Comparison of ENCODE assay signal across 8 cellular contexts in the genomic region with DNA sequence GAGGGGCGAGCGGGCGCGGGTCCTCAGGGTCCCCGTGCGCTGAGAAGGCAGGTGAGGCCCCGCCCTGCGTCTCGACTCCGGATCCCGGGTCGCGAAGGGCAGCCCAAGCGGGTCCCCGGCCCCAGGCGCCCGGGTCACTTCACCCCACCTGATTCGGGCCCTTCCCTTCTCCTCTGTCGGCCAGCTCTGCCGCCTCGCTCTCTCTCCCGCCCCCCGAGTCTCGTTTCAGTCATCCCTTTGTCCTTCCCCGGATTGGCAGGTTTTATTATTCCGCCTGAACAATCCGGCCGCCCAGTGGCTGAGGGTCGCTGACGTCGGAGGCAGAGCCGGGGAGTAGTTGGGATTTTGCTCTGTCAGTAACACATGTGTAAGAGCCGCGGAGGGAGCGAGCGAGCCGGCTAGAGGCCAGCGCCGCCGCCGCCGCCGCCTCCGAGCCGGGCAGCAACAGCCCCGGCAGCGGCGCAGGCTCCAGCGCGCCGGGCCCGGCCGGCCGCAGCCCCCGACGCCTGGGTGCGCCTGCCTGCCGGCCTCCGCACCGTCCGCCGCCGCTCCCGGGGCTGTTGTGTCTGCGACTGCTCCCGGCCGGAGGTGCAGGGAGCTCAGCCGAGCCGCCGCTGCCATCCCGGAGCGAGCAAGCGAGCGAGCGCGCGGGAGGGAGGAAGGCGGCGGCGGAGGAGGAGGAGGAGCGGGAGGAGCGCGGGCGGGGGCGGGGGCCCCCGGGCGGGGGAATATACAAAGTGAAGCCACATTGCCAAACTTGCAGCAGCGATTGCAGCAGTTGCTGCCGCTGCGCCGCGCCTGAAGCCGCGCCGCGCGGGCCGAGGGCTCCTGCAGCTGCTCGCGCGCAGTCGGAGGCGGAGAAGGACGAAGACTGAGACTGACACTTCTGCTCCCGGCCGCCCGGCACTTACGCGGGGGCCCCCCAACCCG. TPM values are rescaled to one million over a fixed set of nuclear protein-coding genes. Genes with fewer than 3 reads are reported as not detected.
DNase-seq lines count a peak whose midpoint lies in the region; ATAC-seq and TF ChIP-seq lines count a peak whose summit lies in the region.

A gene with protein sequence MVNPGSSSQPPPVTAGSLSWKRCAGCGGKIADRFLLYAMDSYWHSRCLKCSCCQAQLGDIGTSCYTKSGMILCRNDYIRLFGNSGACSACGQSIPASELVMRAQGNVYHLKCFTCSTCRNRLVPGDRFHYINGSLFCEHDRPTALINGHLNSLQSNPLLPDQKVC (plus strand): TSS at position 760 of the 930 bp plus-strand sequence. CDS start 3,136 bp downstream, outside the sequence.

- H3K36me3 ChIP-seq in PC-3 (ENCODE audit: low read depth, low read length) (no peaks in the 10 kb centered on the region), mucosa of descending colon (ENCODE audit: low read depth) (no peaks in the 10 kb centered on the region)

- H3K9me3 ChIP-seq in PC-3 (ENCODE audit: low read length) (no peaks in the 10 kb centered on the region), mucosa of descending colon (no peaks in the 10 kb centered on the region)

- CTCF ChIA-PET in PC-3 (lab: Charles Lee), result interaction anchor here (0.6 kb wide), 1 partner anchor 235 kb away, joined by 12 read pairs; no protein-coding TSS in a partner anchor

- no TSS peak for BruUV-seq in PC-3 (replicated peaks; lab: Mats Ljungman, UMichigan)

- H3K4me1 ChIP-seq in PC-3 (ENCODE audit: insufficient read depth, low read length), result peaks cover 25% of the 10 kb centered on the region
- peaks cover 19% of the 10 kb centered on the region for H3K4me1 ChIP-seq in mucosa of descending colon (ENCODE audit: low read depth)

- DNase-seq in DMS53 (lab: John Stamatoyannopoulos, UW) (peak; percentile 99), PC-3 (peak; percentile 97), activated T-cell treated with anti-CD3 and anti-CD28 coated beads for 48 hours (ENCODE audit: low read depth) (peak; percentile 83), epithelial cell of esophagus (ENCODE audit: low read depth) (peak; percentile 99), mucosa of descending colon (peak; percentile 96)
- DNase-seq in Jurkat, Clone E6-1 (ENCODE audit: low read depth, low spot score), result peak; percentile 95
- DNase-seq in stimulated activated CD8-positive, alpha-beta memory T cell treated with anti-CD3 and anti-CD28 coated beads, Interleukin-4, amount 100 ng/mL, for 24 hours (ENCODE audit: low read depth), result peak; percentile 85

- ATAC-seq in GM21717 (IDR thresholded peaks at IDR 0.05; ENCODE audit: unreplicated experiment) (peak; percentile 80), PC-3 (peak; percentile 75), mucosa of descending colon (peak; percentile 83)

- H3K79me2 ChIP-seq in PC-3 (ENCODE audit: low read length), result peaks cover 36% of the 10 kb centered on the region

- H3K4me2 ChIP-seq in PC-3 (ENCODE audit: low read length), result peak within 1 kb of the TSS; percentile 99

- H3K9ac ChIP-seq in PC-3 (ENCODE audit: low read length), result peak within 1 kb of the TSS; percentile 81

- TF ChIP-seq CTCF in PC-3 (conservative IDR thresholded peaks at IDR 0.05; ENCODE audit: low read depth, low read length) (no peak), epithelial cell of esophagus (IDR thresholded peaks at IDR 0.05; ENCODE audit: insufficient read depth, low read depth, low read length, missing control alignments) (no peak), mucosa of descending colon (IDR thresholded peaks at IDR 0.05) (no peak)

- no peaks in the 10 kb centered on the region for H3K9me2 ChIP-seq in PC-3 (replicated peaks; ENCODE audit: low read length)

- intact Hi-C loops in PC-3 (cut with micrococcal nuclease), result loop anchor here (2.0 to 10.0 kb wide), 7 partner anchors 64 to 976 kb away; no protein-coding TSS in a partner anchor
- intact Hi-C loops in mucosa of descending colon (cut with DNase I, micrococcal nuclease), result loop anchor here (5.0 to 10.0 kb wide), 2 partner anchors 624 to 626 kb away; no protein-coding TSS in a partner anchor

- H3K27ac ChIP-seq in PC-3 (ENCODE audit: low read length), result peak within 1 kb of the TSS; percentile 43

- POLR2A ChIA-PET in PC-3 (lab: Charles Lee; ENCODE audit: unreplicated experiment), result interaction anchor here (0.6 kb wide), 3 partner anchors 96 to 211 kb away, joined by 3 to 4 read pairs (median 3); no protein-coding TSS in a partner anchor

- H3K4me3 ChIP-seq in Jurkat, Clone E6-1 (ENCODE audit: low read length), result peak within 1 kb of the TSS; percentile 75
- H3K4me3 ChIP-seq in PC-3 (ENCODE audit: low read length) (peak within 1 kb of the TSS; percentile 80), epithelial cell of esophagus (ENCODE audit: low read length) (peak within 1 kb of the TSS; percentile 79), mucosa of descending colon (peak within 1 kb of the TSS; percentile 74)

- no peaks in the 10 kb centered on the region for H3K27me3 ChIP-seq in PC-3 (ENCODE audit: low read length)

- H3F3A ChIP-seq in PC-3 (ENCODE audit: low read length, unreplicated experiment), result no peaks in the 10 kb centered on the region

- H4K20me1 ChIP-seq in PC-3 (ENCODE audit: low read length), result no peaks in the 10 kb centered on the region

- peak within 1 kb of the TSS; percentile 86 for H2AFZ ChIP-seq in PC-3 (ENCODE audit: low read length)

RNA-seq across cellular contexts. Expression of the gene that starts here (rescaled TPM):
- 61.9 TPM for polyA plus RNA-seq in Jurkat, Clone E6-1 (2012; ENCODE audit: insufficient read depth, insufficient read length)
- 35.7 and 41.5 TPM in 2 replicates for total RNA-seq in PC-3 (2014; rRNA removed)
- 10 to 100 TPM; 19.0 to 51.2 (median 31.6) TPM for total RNA-seq in mucosa of descending colon

Comparison
In these comparisons a context has a peak if more than half of its experiments do, and no peak if none do; other contexts are left out.
1. Peak in every context shown above with its lines: DNase-seq, ATAC-seq, H3K4me3 ChIP-seq and H3K27ac ChIP-seq.